ENCODE assay signal across 13 cellular contexts in genomic region chr20:52172392-52173047, GRCh38. TPM values are rescaled to one million over a fixed set of nuclear protein-coding genes. Genes with fewer than 3 reads are reported as not detected.
DNase-seq lines count a peak whose midpoint lies in the region; ATAC-seq and TF ChIP-seq lines count a peak whose summit lies in the region.
"Had no signal": no experiment of that assay in that cellular context is flagged by ENCODE, and none has a peak within 500 bp of the region (broad histone marks: within the 10 kb centered on the region; RNA-seq: fewer than 3 reads in every experiment).

No MANE protein-coding gene starts in this region.

- DNase-seq in MCF 10A (ENCODE audit: unreplicated experiment): peak; percentile 9
- no peak for DNase-seq in mammary epithelial cell
- no peak for DNase-seq in natural killer cell
- no peak for DNase-seq in NCI-H524 treated with DMSO at 0.1 percent for 48 hours (lab: John Stamatoyannopoulos, UW)
- DNase-seq in WERI-Rb-1: no peak
- no peak for DNase-seq in activated CD4-positive, alpha-beta T cell treated with anti-CD3 and anti-CD28 coated beads, Interleukin-2, amount 50 U/mL, for 48 hours
- DNase-seq: 8988T, activated gamma-delta T cell, heart right ventricle, NCI-H1105 treated with DMSO at 0.1 percent for 48 hours had no signal

- no peaks in the 10 kb centered on the region for H3K27me3 Mint-ChIP-seq in MCF 10A (ENCODE audit: insufficient read depth, unreplicated experiment)
- H3K27me3 Mint-ChIP-seq in natural killer cell (ENCODE audit: low read depth in 2 of 2): no peaks in the 10 kb centered on the region

- no peak overlapping the region for H2AFZ ChIP-seq in mammary epithelial cell (ENCODE audit: low read depth, low read length)

- H3K4me3 Mint-ChIP-seq in MCF 10A (ENCODE audit: unreplicated experiment): no peak overlapping the region
- no peak overlapping the region for H3K4me3 Mint-ChIP-seq in natural killer cell
- H3K4me3 Mint-ChIP-seq: stimulated activated effector memory CD8-positive, alpha-beta T cell treated with anti-CD3 and anti-CD28 coated beads, Interleukin-12 subunit alpha, Interleukin-12 subunit beta, amount 100 ng/mL, for 72 hours had no signal

- peaks cover 3% of the 10 kb centered on the region for H3K36me3 ChIP-seq in mammary epithelial cell (ENCODE audit: insufficient read depth, low read length)
- H3K36me3 ChIP-seq in WERI-Rb-1: no peaks in the 10 kb centered on the region; the same call in 1 of the 2 replicates

- 97% methylated on average over 9 of the region's 9 CpGs for WGBS in mammary epithelial cell (ENCODE audit: low coverage, missing lambda C conversion rate)

- H3K4me1 Mint-ChIP-seq in MCF 10A (ENCODE audit: insufficient read depth, unreplicated experiment) (no peaks in the 10 kb centered on the region), natural killer cell (peaks cover 17 to 27% of the 10 kb centered on the region in 2 donors)

- H3K79me2 ChIP-seq in mammary epithelial cell (ENCODE audit: insufficient read depth, low read length): no peaks in the 10 kb centered on the region

- H3K27ac Mint-ChIP-seq in MCF 10A (ENCODE audit: low read depth, unreplicated experiment) (no peak overlapping the region), natural killer cell (no peak overlapping the region)
- H3K27ac Mint-ChIP-seq: stimulated activated effector memory CD8-positive, alpha-beta T cell treated with anti-CD3 and anti-CD28 coated beads, Interleukin-12 subunit alpha, Interleukin-12 subunit beta, amount 100 ng/mL, for 72 hours had no signal

- no peaks in the 10 kb centered on the region for H3K9me3 ChIP-seq in mammary epithelial cell (replicated peaks; ENCODE audit: insufficient read depth, low read length)
- no peaks in the 10 kb centered on the region for H3K9me3 ChIP-seq in WERI-Rb-1 (ENCODE audit: severe bottlenecking)
- H3K9me3 ChIP-seq: heart right ventricle had no signal

- H3K9ac ChIP-seq in mammary epithelial cell (ENCODE audit: insufficient read depth, low read length): no peak overlapping the region

- no peaks in the 10 kb centered on the region for H3K27me3 ChIP-seq in mammary epithelial cell (ENCODE audit: insufficient read depth, low read length)
- H3K27me3 ChIP-seq in WERI-Rb-1 (ENCODE audit: insufficient read depth, low read depth, severe bottlenecking): no peaks in the 10 kb centered on the region
- H3K27me3 ChIP-seq: heart right ventricle had no signal

- POLR2A ChIA-PET in MCF 10A (lab: Yijun Ruan, JAX): interaction anchor here (0.7 to 0.8 kb wide), 2 partner anchors 361 to 1375 kb away, joined by 3 read pairs; no protein-coding TSS in a partner anchor

- dilution Hi-C loops in mammary epithelial cell (cut with HindIII; ENCODE audit: low sequenced_read_pairs): no loop called here

- H4K20me1 ChIP-seq in mammary epithelial cell (ENCODE audit: insufficient read depth, low read length): no peaks in the 10 kb centered on the region

- TF ChIP-seq CTCF in MCF 10A (IDR thresholded peaks at IDR 0.05; ENCODE audit: unreplicated experiment): no peak
- TF ChIP-seq CTCF in mammary epithelial cell (conservative IDR thresholded peaks at IDR 0.05 in 1 of 2, IDR thresholded peaks at IDR 0.05 in 1 of 2; ENCODE audit: extremely low read depth in 1 of 2, insufficient read depth in 1 of 2, low read depth in 1 of 2, low read length in 2 of 2): no peak
- TF ChIP-seq CTCF in natural killer cell (IDR thresholded peaks at IDR 0.05): no peak
- no peak for TF ChIP-seq CTCF in WERI-Rb-1 (IDR thresholded peaks at IDR 0.05; ENCODE audit: low read depth, low read length)

- H3K36me3 Mint-ChIP-seq in MCF 10A (ENCODE audit: insufficient read depth, unreplicated experiment) (peaks cover 14% of the 10 kb centered on the region), natural killer cell (peaks cover 8% of the 10 kb centered on the region)

- H3K4me2 ChIP-seq in mammary epithelial cell (ENCODE audit: insufficient read depth, low read depth, low read length): no peak overlapping the region

- in situ Hi-C loops in mammary epithelial cell (cut with MboI; ENCODE audit: low sequenced_read_pairs in 2 of 2): no loop called here

- BruUV-seq in MCF 10A (replicated peaks; lab: Mats Ljungman, UMichigan) (no TSS peak), mammary epithelial cell (replicated peaks; lab: Mats Ljungman, UMichigan) (no TSS peak)

- ATAC-seq in HG02623 (IDR thresholded peaks at IDR 0.05; ENCODE audit: unreplicated experiment): peak; percentile 88
- peak; percentile 90 for ATAC-seq in HG03442 (IDR thresholded peaks at IDR 0.05; ENCODE audit: unreplicated experiment)
- no peak for ATAC-seq in natural killer cell
- ATAC-seq: heart right ventricle; stimulated activated effector memory CD8-positive, alpha-beta T cell treated with anti-CD3 and anti-CD28 coated beads, Interleukin-12 subunit alpha, Interleukin-12 subunit beta, amount 100 ng/mL, for 72 hours had no signal

- no peak overlapping the region for H3K4me3 ChIP-seq in mammary epithelial cell (replicated peaks in 1 of 3; ENCODE audit: insufficient read depth in 1 of 3, low read depth in 2 of 3, low read length in 3 of 3)
- H3K4me3 ChIP-seq in WERI-Rb-1 (ENCODE audit: low read depth, low read length): no peak overlapping the region
- H3K4me3 ChIP-seq: heart right ventricle had no signal

- CTCF ChIA-PET in MCF 10A (lab: Yijun Ruan, JAX): interaction anchor here (0.6 to 2.5 kb wide), 5 partner anchors 11 to 1938 kb away, joined by 3 to 6 read pairs (median 4); partner anchors contain the start of gene ZFP64
- CTCF ChIA-PET in mammary epithelial cell (lab: Charles Lee; ENCODE audit: low non-redundant PET): no interaction called here

- no peaks in the 10 kb centered on the region for H3K4me1 ChIP-seq in mammary epithelial cell (ENCODE audit: insufficient read depth, low read length)
- H3K4me1 ChIP-seq: heart right ventricle had no signal

- H3K27ac ChIP-seq in mammary epithelial cell (ENCODE audit: insufficient read depth, low read depth, low read length) (no peak overlapping the region), WERI-Rb-1 (no peak overlapping the region)
- H3K27ac ChIP-seq: heart right ventricle had no signal

- H3K9me3 Mint-ChIP-seq in MCF 10A (ENCODE audit: unreplicated experiment) (no peaks in the 10 kb centered on the region), natural killer cell (no peaks in the 10 kb centered on the region)
- H3K9me3 Mint-ChIP-seq: stimulated activated effector memory CD8-positive, alpha-beta T cell treated with anti-CD3 and anti-CD28 coated beads, Interleukin-12 subunit alpha, Interleukin-12 subunit beta, amount 100 ng/mL, for 72 hours had no signal

- intact Hi-C loops in MCF 10A (cut with micrococcal nuclease) (no loop called here), mammary epithelial cell (cut with micrococcal nuclease) (no loop called here), natural killer cell (cut with micrococcal nuclease) (no loop called here)

RNA-seq across cellular contexts. Expression of gene ZFP64, which starts 19.1 kb away (rescaled TPM):
- total RNA-seq in MCF 10A (2022): 13.0 and 13.8 TPM in 2 replicates
- 10 to 100 TPM; 18.6 to 20.8 TPM for total RNA-seq in mammary epithelial cell
- 17.1 TPM for polyA plus RNA-seq in mammary epithelial cell
- polyA minus RNA-seq in mammary epithelial cell: 98.9 TPM
- 10 to 100 TPM; 11.7 to 14.8 (median 13.9) TPM for total RNA-seq in natural killer cell

Comparison
In these comparisons a context has a peak if more than half of its experiments do, and no peak if none do; other contexts are left out.
1. ATAC-seq: peak in HG02623 (single experiment) and HG03442 (single experiment); none in natural killer cell (0 of 3).